17 cellular contexts compared by ENCODE assay signal in the genomic region with DNA sequence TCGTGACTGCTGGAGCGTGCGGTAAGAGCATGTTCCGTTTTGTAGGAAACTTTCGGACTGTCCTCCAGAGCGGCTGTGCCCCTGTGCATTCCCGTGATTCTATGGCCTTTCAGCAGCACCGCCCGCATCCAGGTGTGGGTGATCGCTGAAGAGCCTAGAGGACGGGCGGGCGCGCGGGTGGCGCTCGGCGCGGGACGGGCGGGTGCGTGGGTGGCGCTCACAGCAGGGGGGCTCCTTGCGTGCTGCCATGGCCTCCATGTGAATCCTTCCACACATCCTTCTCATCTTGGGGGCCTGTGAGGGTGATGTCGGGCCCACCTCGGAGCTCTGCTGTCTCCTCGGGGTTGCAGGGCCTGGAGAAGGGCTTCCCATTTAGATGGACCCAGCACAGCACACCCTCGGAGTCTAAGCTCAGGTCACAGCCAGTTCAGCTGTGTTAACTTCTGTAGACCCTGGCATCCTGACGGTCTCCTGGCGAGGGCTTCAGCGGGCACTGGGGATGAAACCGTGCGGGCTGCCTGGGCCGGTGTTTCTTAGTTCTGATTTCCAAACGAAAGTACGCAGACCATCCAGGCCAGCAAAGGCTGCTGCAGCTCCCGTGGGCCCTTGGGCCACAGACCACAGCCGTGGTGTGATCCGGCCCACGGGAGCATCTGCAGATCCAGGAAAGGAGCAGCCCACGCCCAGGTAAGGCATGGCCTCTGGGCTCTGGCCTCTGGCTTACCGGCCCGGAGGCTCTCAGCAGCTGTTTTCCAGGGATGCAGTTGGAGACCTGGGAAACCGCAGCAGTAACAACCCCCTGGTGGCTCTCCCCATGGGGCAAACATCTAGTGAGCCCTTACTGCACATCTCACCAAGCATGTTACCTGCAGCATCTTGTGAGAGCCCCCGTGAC.
DNase-seq lines count a peak whose midpoint lies in the region; ATAC-seq and TF ChIP-seq lines count a peak whose summit lies in the region.
"Had no signal": no experiment of that assay in that cellular context is flagged by ENCODE, and none has a peak within 500 bp of the region (broad histone marks: within the 10 kb centered on the region; RNA-seq: fewer than 3 reads in every experiment).

No MANE protein-coding gene starts in this region.

- H3K4me3 Mint-ChIP-seq in nephron progenitor cell, result no peak overlapping the region
- H3K4me3 Mint-ChIP-seq in activated naive CD8-positive, alpha-beta T cell treated with anti-CD3 and anti-CD28 coated beads, Interleukin-2, amount 50 U/mL, for 24 hours, result no peak overlapping the region
- H3K4me3 Mint-ChIP-seq: B cell; CD4-positive, CD25-positive, alpha-beta regulatory T cell; CD8-positive, alpha-beta T cell; H9; HFFc6 had no signal

- H3K4me1 Mint-ChIP-seq in nephron progenitor cell, result peaks cover 79% of the 10 kb centered on the region
- H3K4me1 Mint-ChIP-seq in activated naive CD8-positive, alpha-beta T cell treated with anti-CD3 and anti-CD28 coated beads, Interleukin-2, amount 50 U/mL, for 24 hours, result no peaks in the 10 kb centered on the region
- H3K4me1 Mint-ChIP-seq: B cell; CD4-positive, CD25-positive, alpha-beta regulatory T cell had no signal

- intact Hi-C loops in posterior vena cava (cut with DNase I), result loop anchor here in 1 of 2 donors (2.0 kb wide), 1 partner anchor 325 kb away; no protein-coding TSS in a partner anchor

- H3K27ac Mint-ChIP-seq in nephron progenitor cell, result peak overlapping the region; percentile 98
- no peak overlapping the region for H3K27ac Mint-ChIP-seq in activated naive CD8-positive, alpha-beta T cell treated with anti-CD3 and anti-CD28 coated beads, Interleukin-2, amount 50 U/mL, for 24 hours
- H3K27ac Mint-ChIP-seq: B cell; CD4-positive, CD25-positive, alpha-beta regulatory T cell; CD8-positive, alpha-beta T cell; H9 had no signal

- TF ChIP-seq CTCF in nephron progenitor cell (IDR thresholded peaks at IDR 0.05), result no peak

- peaks cover 23% of the 10 kb centered on the region for H3K27me3 Mint-ChIP-seq in nephron progenitor cell (ENCODE audit: low read depth, poor library complexity)
- H3K27me3 Mint-ChIP-seq in activated naive CD8-positive, alpha-beta T cell treated with anti-CD3 and anti-CD28 coated beads, Interleukin-2, amount 50 U/mL, for 24 hours, result peaks cover 17% of the 10 kb centered on the region

- peaks cover 15% of the 10 kb centered on the region for H3K36me3 Mint-ChIP-seq in nephron progenitor cell (ENCODE audit: low read depth)
- H3K36me3 Mint-ChIP-seq in activated naive CD8-positive, alpha-beta T cell treated with anti-CD3 and anti-CD28 coated beads, Interleukin-2, amount 50 U/mL, for 24 hours (ENCODE audit: low read depth), result no peaks in the 10 kb centered on the region
- H3K36me3 Mint-ChIP-seq: CD4-positive, CD25-positive, alpha-beta regulatory T cell; CD8-positive, alpha-beta T cell had no signal

- DNase-seq in activated effector memory CD4-positive, alpha-beta T cell treated with anti-CD3 and anti-CD28 coated beads, Interleukin-2, amount 50 U/mL, for 16 hours, result peak; percentile 39
- no peak for DNase-seq in activated effector memory CD4-positive, alpha-beta T cell treated with Interleukin-2 at 50 U/mL for 16 hours
- no peak for DNase-seq in nephron progenitor cell
- DNase-seq in posterior vena cava (ENCODE audit: low spot score), result peak; percentile 74
- no peak for DNase-seq in stimulated activated CD4-positive, alpha-beta T cell treated with anti-CD3 and anti-CD28 coated beads, Interleukin-15, amount 100 ng/mL, for 24 hours
- no peak for DNase-seq in activated naive CD8-positive, alpha-beta T cell treated with anti-CD3 and anti-CD28 coated beads, Interleukin-2, amount 50 U/mL, for 24 hours
- DNase-seq: Caco-2; CD4-positive, CD25-positive, alpha-beta regulatory T cell; CD8-positive, alpha-beta T cell; DMS153; DND-41; GM23248; H9; HFFc6 had no signal

- no peak for ATAC-seq in GM21717 (IDR thresholded peaks at IDR 0.05; ENCODE audit: unreplicated experiment)
- no peak for ATAC-seq in activated naive CD8-positive, alpha-beta T cell treated with anti-CD3 and anti-CD28 coated beads, Interleukin-2, amount 50 U/mL, for 24 hours
- ATAC-seq: CD8-positive, alpha-beta T cell; HCT116 had no signal

- peaks cover 28% of the 10 kb centered on the region for H3K9me3 Mint-ChIP-seq in nephron progenitor cell
- peaks cover 12% of the 10 kb centered on the region for H3K9me3 Mint-ChIP-seq in activated naive CD8-positive, alpha-beta T cell treated with anti-CD3 and anti-CD28 coated beads, Interleukin-2, amount 50 U/mL, for 24 hours
- H3K9me3 Mint-ChIP-seq: CD8-positive, alpha-beta T cell had no signal

Comparison
In these comparisons a context has a peak if more than half of its experiments do, and no peak if none do; other contexts are left out.
1. DNase-seq: peak in activated effector memory CD4-positive, alpha-beta T cell treated with anti-CD3 and anti-CD28 coated beads, Interleukin-2, amount 50 U/mL, for 16 hours (single experiment) and posterior vena cava (single experiment); none in activated effector memory CD4-positive, alpha-beta T cell treated with Interleukin-2 at 50 U/mL for 16 hours (single experiment), nephron progenitor cell (single experiment), stimulated activated CD4-positive, alpha-beta T cell treated with anti-CD3 and anti-CD28 coated beads, Interleukin-15, amount 100 ng/mL, for 24 hours (single experiment) and activated naive CD8-positive, alpha-beta T cell treated with anti-CD3 and anti-CD28 coated beads, Interleukin-2, amount 50 U/mL, for 24 hours (single experiment).